Comparison of ENCODE assay signal across 20 cellular contexts in genomic region chr2:175126661-175127060, GRCh38.
"Had no signal": no experiment of that assay in that cellular context is flagged by ENCODE, and none has a peak within 500 bp of the region (broad histone marks: within the 10 kb centered on the region; RNA-seq: fewer than 3 reads in every experiment).

No MANE protein-coding gene starts in this region.

- H3K27ac ChIP-seq: brain microvascular endothelial cell, dorsolateral prefrontal cortex, gastrocnemius medialis, left lung, SJSA1, transverse colon had no signal

- H3K27me3 ChIP-seq: brain microvascular endothelial cell, dorsolateral prefrontal cortex, gastrocnemius medialis, left lung, SJSA1, transverse colon had no signal

- H3K27ac Mint-ChIP-seq: activated CD4-positive, alpha-beta memory T cell treated with anti-CD3 and anti-CD28 coated beads, Interleukin-2, amount 10 ng/mL, durations not matched to agents 7 days and 5 days; activated naive CD8-positive, alpha-beta T cell treated with anti-CD3 and anti-CD28 coated beads, Interleukin-2, amount 10 ng/mL, durations not matched to agents 7 days and 5 days; endodermal cell; nephron had no signal

- H3K4me1 ChIP-seq: left lung, SJSA1 had no signal

- H3K9me3 ChIP-seq: gastrocnemius medialis, left lung, SJSA1, transverse colon had no signal

- H3K9me3 Mint-ChIP-seq: activated CD4-positive, alpha-beta memory T cell treated with anti-CD3 and anti-CD28 coated beads, Interleukin-2, amount 10 ng/mL, durations not matched to agents 7 days and 5 days; activated naive CD8-positive, alpha-beta T cell treated with anti-CD3 and anti-CD28 coated beads, Interleukin-2, amount 10 ng/mL, durations not matched to agents 7 days and 5 days; activated T-cell treated with anti-CD3 and anti-CD28 coated beads, Interleukin-2, amount 50 U/mL, for 4 hours; nephron; WTC11 had no signal

- DNase-seq: activated CD4-positive, alpha-beta memory T cell treated with anti-CD3 and anti-CD28 coated beads, Interleukin-2, amount 10 ng/mL, durations not matched to agents 7 days and 5 days; activated CD4-positive, alpha-beta T cell treated with anti-CD3 and anti-CD28 coated beads for 4 hours; activated naive CD8-positive, alpha-beta T cell treated with anti-CD3 and anti-CD28 coated beads, Interleukin-2, amount 10 ng/mL, durations not matched to agents 7 days and 5 days; activated T-cell treated with anti-CD3 and anti-CD28 coated beads, Interleukin-2, amount 50 U/mL, for 4 hours; anterior cingulate cortex; brain microvascular endothelial cell; dorsolateral prefrontal cortex; endodermal cell; gastrocnemius medialis; islet precursor cell; left lung; occipital lobe; small intestine; stimulated activated CD4-positive, alpha-beta T cell treated with anti-CD3 and anti-CD28 coated beads, Interleukin-4, amount 100 ng/mL, for 24 hours; stimulated activated naive CD4-positive, alpha-beta T cell treated with Interleukin-2 at 50 U/mL for 16 hours; substantia nigra; transverse colon had no signal

- ATAC-seq: activated T-cell treated with anti-CD3 and anti-CD28 coated beads, Interleukin-2, amount 50 U/mL, for 4 hours; gastrocnemius medialis; left lung; WTC11 had no signal

- H3K4me1 Mint-ChIP-seq: activated naive CD8-positive, alpha-beta T cell treated with anti-CD3 and anti-CD28 coated beads, Interleukin-2, amount 10 ng/mL, durations not matched to agents 7 days and 5 days; endodermal cell; nephron had no signal

- H3K4me3 Mint-ChIP-seq: activated CD4-positive, alpha-beta memory T cell treated with anti-CD3 and anti-CD28 coated beads, Interleukin-2, amount 10 ng/mL, durations not matched to agents 7 days and 5 days; activated naive CD8-positive, alpha-beta T cell treated with anti-CD3 and anti-CD28 coated beads, Interleukin-2, amount 10 ng/mL, durations not matched to agents 7 days and 5 days; activated T-cell treated with anti-CD3 and anti-CD28 coated beads, Interleukin-2, amount 50 U/mL, for 4 hours; endodermal cell; nephron; WTC11 had no signal

- H3K27me3 Mint-ChIP-seq: activated CD4-positive, alpha-beta memory T cell treated with anti-CD3 and anti-CD28 coated beads, Interleukin-2, amount 10 ng/mL, durations not matched to agents 7 days and 5 days; activated naive CD8-positive, alpha-beta T cell treated with anti-CD3 and anti-CD28 coated beads, Interleukin-2, amount 10 ng/mL, durations not matched to agents 7 days and 5 days had no signal

- H3K4me3 ChIP-seq: dorsolateral prefrontal cortex, gastrocnemius medialis, left lung, SJSA1, transverse colon had no signal
